In the genomic region with DNA sequence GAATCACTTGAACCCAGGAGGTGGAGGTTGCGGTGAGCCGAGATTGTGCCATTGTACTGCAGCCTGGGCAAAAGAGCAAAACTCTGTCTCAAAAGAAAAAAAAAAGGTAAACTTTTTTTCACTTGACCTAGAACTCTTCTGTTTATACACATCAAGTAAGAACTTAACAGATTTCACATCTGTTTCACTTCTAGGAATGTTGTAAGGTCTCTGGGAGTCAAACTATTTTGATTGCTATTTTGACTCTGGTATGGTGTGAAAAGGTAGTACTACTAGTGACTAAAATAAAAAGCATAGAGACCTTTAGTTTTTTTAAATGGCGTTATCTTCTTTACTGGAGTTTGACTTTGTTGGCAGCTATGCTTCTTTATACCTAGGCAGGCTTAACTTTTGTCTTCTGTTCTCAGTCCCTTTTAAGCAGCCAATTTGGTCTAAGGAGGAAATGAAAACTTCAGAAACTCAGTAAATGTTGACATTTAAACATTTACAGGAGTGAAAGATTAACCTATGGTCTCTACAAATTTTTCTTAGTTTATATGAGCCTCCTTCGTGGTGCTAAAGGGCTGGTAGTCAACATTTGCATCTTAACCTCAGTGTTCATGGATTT, we compare ENCODE assay signal across 8 cellular contexts.
DNase-seq lines count a peak whose midpoint lies in the region; ATAC-seq, FAIRE-seq and TF ChIP-seq lines count a peak whose summit lies in the region.
"Not testable (repeated sequence)": the region's sequence is repeated elsewhere in the genome, so short reads cannot be mapped to it uniquely, and the experiment has no call there.

No MANE protein-coding gene starts in this region.

- H2AFZ ChIP-seq in HepG2 (ENCODE audit: low read length), result not testable (repeated sequence)

- not testable (repeated sequence) for TF ChIP-seq CTCF in CD8-positive, alpha-beta T cell (IDR thresholded peaks at IDR 0.05); epithelial cell of proximal tubule (conservative IDR thresholded peaks at IDR 0.05; ENCODE audit: low read depth, low read length); HepG2 (CRISPR knock-in tag; IDR thresholded peaks at IDR 0.05)

- peaks cover 30% of the 10 kb centered on the region for H3K79me2 ChIP-seq in HepG2 (ENCODE audit: insufficient read depth, low read length)

- not testable (repeated sequence) for FAIRE-seq in HepG2 (lab: Jason Lieb, UNC)

- intact Hi-C loops in CD8-positive, alpha-beta T cell (cut with DNase I, micrococcal nuclease); HepG2 (cut with micrococcal nuclease; ENCODE audit: unreplicated experiment): not testable (repeated sequence)

- not testable (repeated sequence) for H3K36me3 ChIP-seq in CD8-positive, alpha-beta T cell (ENCODE audit: insufficient read depth, low read length); HepG2 (replicated peaks in 1 of 2; ENCODE audit: control insufficient read depth in 1 of 2, insufficient read depth in 2 of 2, low read length in 2 of 2)

- CTCF ChIA-PET in CD8-positive, alpha-beta T cell (lab: Charles Lee); HepG2 (lab: Yijun Ruan, JAX; ENCODE audit: low intra/inter-chr PET ratio, low total read pairs): not testable (repeated sequence)

- POLR2A ChIA-PET in CD8-positive, alpha-beta T cell (lab: Charles Lee); HepG2 (lab: Yijun Ruan, JAX): not testable (repeated sequence)

- 80% methylated on average over 3 of the region's 4 CpGs for WGBS in HepG2 (ENCODE audit: low lambda C conversion rate)

- ATAC-seq in CD8-positive, alpha-beta T cell; HepG2: not testable (repeated sequence)
- ATAC-seq in GM19324 (IDR thresholded peaks at IDR 0.05; ENCODE audit: low FRiP score, unreplicated experiment), result peak; percentile 47
- peak; percentile 78 for ATAC-seq in GM21786 (IDR thresholded peaks at IDR 0.05; ENCODE audit: unreplicated experiment)
- ATAC-seq in HG03139 (IDR thresholded peaks at IDR 0.05; ENCODE audit: unreplicated experiment), result peak; percentile 55
- ATAC-seq in stimulated activated memory B cell treated with anti-CD40 and anti-IgM and Interleukin-4, amounts not matched to agents 10 μg/mL and 1 μg/mL and 100 μg/mL, for 72 hours, result peak; percentile 54

- not testable (repeated sequence) for H3K4me3 ChIP-seq in CD8-positive, alpha-beta T cell (ENCODE audit: low read depth, low read length); epithelial cell of proximal tubule (ENCODE audit: low read depth, low read length); HepG2 (replicated peaks in 1 of 3; ENCODE audit: insufficient read depth in 1 of 3, low read depth in 2 of 3, low read length in 3 of 3)

- DNase-seq in CD8-positive, alpha-beta T cell; activated T-cell treated with anti-CD3 and anti-CD28 coated beads, Interleukin-2, amount 50 U/mL, for 24 hours; HepG2 (ENCODE audit: low spot score): not testable (repeated sequence)
- peak; percentile 6 for DNase-seq in epithelial cell of proximal tubule (ENCODE audit: low read depth)

- TF ChIP-seq EP300 in HepG2 (IDR thresholded peaks at IDR 0.05; ENCODE audit: low read depth in 2 of 2, low read length in 2 of 2); HepG2 (CRISPR knock-in tag; IDR thresholded peaks at IDR 0.05; ENCODE audit: borderline replicate concordance): not testable (repeated sequence)

- H3K36me3 Mint-ChIP-seq in CD8-positive, alpha-beta T cell, result peaks cover 45% of the 10 kb centered on the region
- H3K36me3 Mint-ChIP-seq in activated T-cell treated with anti-CD3 and anti-CD28 coated beads, Interleukin-2, amount 50 U/mL, for 24 hours (ENCODE audit: low read depth), result peaks cover 39% of the 10 kb centered on the region
- not testable (repeated sequence) for H3K36me3 Mint-ChIP-seq in stimulated activated memory B cell treated with anti-CD40 and anti-IgM and Interleukin-4, amounts not matched to agents 10 μg/mL and 1 μg/mL and 100 μg/mL, for 72 hours

- H3K4me2 ChIP-seq in HepG2 (ENCODE audit: low read depth, low read length), result peak overlapping the region; percentile 23; the same call in 1 of the 2 replicates

- not testable (repeated sequence) for H4K20me1 ChIP-seq in HepG2 (ENCODE audit: insufficient read depth, low read length)

- H3K27ac ChIP-seq in CD8-positive, alpha-beta T cell (ENCODE audit: low read depth, low read length); HepG2 (ENCODE audit: extremely low read length, insufficient read depth, low read length): not testable (repeated sequence)

- not testable (repeated sequence) for BruUV-seq in HepG2 (replicated peaks; lab: Mats Ljungman, UMichigan)

- H3K4me3 Mint-ChIP-seq in CD8-positive, alpha-beta T cell; activated T-cell treated with anti-CD3 and anti-CD28 coated beads, Interleukin-2, amount 50 U/mL, for 24 hours: not testable (repeated sequence)
- peak overlapping the region; percentile 18 for H3K4me3 Mint-ChIP-seq in stimulated activated memory B cell treated with anti-CD40 and anti-IgM and Interleukin-4, amounts not matched to agents 10 μg/mL and 1 μg/mL and 100 μg/mL, for 72 hours

- peak overlapping the region; percentile 57 for H3K27ac Mint-ChIP-seq in CD8-positive, alpha-beta T cell
- H3K27ac Mint-ChIP-seq in activated T-cell treated with anti-CD3 and anti-CD28 coated beads, Interleukin-2, amount 50 U/mL, for 24 hours, result peak overlapping the region; percentile 41
- H3K27ac Mint-ChIP-seq in stimulated activated memory B cell treated with anti-CD40 and anti-IgM and Interleukin-4, amounts not matched to agents 10 μg/mL and 1 μg/mL and 100 μg/mL, for 72 hours, result peak overlapping the region; percentile 70

- H3K27me3 Mint-ChIP-seq in CD8-positive, alpha-beta T cell (ENCODE audit: low read depth); activated T-cell treated with anti-CD3 and anti-CD28 coated beads, Interleukin-2, amount 50 U/mL, for 24 hours; stimulated activated memory B cell treated with anti-CD40 and anti-IgM and Interleukin-4, amounts not matched to agents 10 μg/mL and 1 μg/mL and 100 μg/mL, for 72 hours: not testable (repeated sequence)

- TF ChIP-seq RAD21 in HepG2 (CRISPR knock-in tag; IDR thresholded peaks at IDR 0.05), result not testable (repeated sequence)

- in situ Hi-C loops in HepG2 (cut with HindIII; ENCODE audit: extremely low pct_ligation_motif_present, low pct_unique_long_range_greater_than_20kb), result not testable (repeated sequence)

- TF ChIP-seq POLR2A in HepG2 (IDR thresholded peaks at IDR 0.05; ENCODE audit: insufficient read depth in 1 of 2, low read depth in 2 of 2, low read length in 2 of 2), result not testable (repeated sequence)

- H3K9me3 ChIP-seq in CD8-positive, alpha-beta T cell (ENCODE audit: low read length); HepG2 (ENCODE audit: low read length): not testable (repeated sequence)

- not testable (repeated sequence) for H3K27me3 ChIP-seq in CD8-positive, alpha-beta T cell (ENCODE audit: insufficient read depth, low read length); HepG2 (ENCODE audit: control insufficient read depth in 1 of 2, insufficient read depth in 2 of 2, low read length in 2 of 2)

- not testable (repeated sequence) for H3K9ac ChIP-seq in HepG2 (ENCODE audit: insufficient read depth, low read depth, low read length)

- not testable (repeated sequence) for H3K9me3 Mint-ChIP-seq in CD8-positive, alpha-beta T cell; activated T-cell treated with anti-CD3 and anti-CD28 coated beads, Interleukin-2, amount 50 U/mL, for 24 hours; stimulated activated memory B cell treated with anti-CD40 and anti-IgM and Interleukin-4, amounts not matched to agents 10 μg/mL and 1 μg/mL and 100 μg/mL, for 72 hours

- H3K4me1 ChIP-seq in CD8-positive, alpha-beta T cell (ENCODE audit: insufficient read depth, low read length), result not testable (repeated sequence)
- H3K4me1 ChIP-seq in HepG2 (ENCODE audit: insufficient read depth, low read length), result peaks cover 18% of the 10 kb centered on the region

- H3K4me1 Mint-ChIP-seq in CD8-positive, alpha-beta T cell (ENCODE audit: low read depth), result peaks cover 34% of the 10 kb centered on the region
- peaks cover 26% of the 10 kb centered on the region for H3K4me1 Mint-ChIP-seq in activated T-cell treated with anti-CD3 and anti-CD28 coated beads, Interleukin-2, amount 50 U/mL, for 24 hours (ENCODE audit: low read depth)
- H3K4me1 Mint-ChIP-seq in stimulated activated memory B cell treated with anti-CD40 and anti-IgM and Interleukin-4, amounts not matched to agents 10 μg/mL and 1 μg/mL and 100 μg/mL, for 72 hours, result peaks cover 27% of the 10 kb centered on the region
